8 cellular contexts compared by ENCODE assay signal in the genomic region with DNA sequence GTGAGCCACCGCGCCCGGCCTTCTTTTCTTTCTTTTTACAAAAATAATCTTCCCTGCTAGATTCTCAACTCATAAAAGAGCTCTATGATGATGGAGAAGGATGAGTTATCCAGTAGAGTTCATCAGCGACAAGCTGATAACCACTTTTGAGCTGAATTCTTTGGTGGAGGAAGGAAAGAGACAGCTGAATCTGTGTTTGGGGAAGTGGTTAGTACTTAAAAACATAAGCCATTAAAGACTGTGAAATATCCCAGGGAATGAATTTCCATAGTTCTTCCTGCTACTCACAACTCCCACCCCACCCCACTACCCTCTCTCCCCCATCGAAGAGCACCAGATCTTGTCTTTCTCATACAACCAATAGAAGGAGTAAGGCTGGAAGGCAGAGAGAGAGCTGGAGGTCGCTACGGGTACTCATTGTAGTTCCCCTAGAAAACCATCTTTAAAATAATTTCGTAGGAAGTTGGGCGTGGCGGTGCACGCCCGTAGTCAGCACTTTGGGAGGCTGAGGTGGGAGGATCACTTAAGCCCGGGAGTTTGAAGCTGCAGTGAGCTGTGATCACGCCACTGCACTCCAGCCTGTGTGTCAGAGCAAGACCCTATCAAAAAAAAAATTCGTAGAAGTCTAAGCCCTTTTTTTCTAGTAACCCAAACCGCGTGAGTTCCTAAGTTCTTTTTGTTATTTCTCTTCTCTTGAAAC. TPM values are rescaled to one million over a fixed set of nuclear protein-coding genes. Genes with fewer than 3 reads are reported as not detected.
A peak's percentile ranks its signal among the peaks of the same experiment; 100 is the strongest.
DNase-seq lines count a peak whose midpoint lies in the region; ATAC-seq, FAIRE-seq and TF ChIP-seq lines count a peak whose summit lies in the region.

No MANE protein-coding gene starts in this region.

- no peak for FAIRE-seq in HTR-8/SVneo (lab: Jason Lieb, UNC)

- no peaks in the 10 kb centered on the region for H3F3A ChIP-seq in DOHH2 (ENCODE audit: control insufficient read depth, insufficient read depth)

- intact Hi-C loops in right cardiac atrium (cut with DNase I), result no loop called here

- TF ChIP-seq CTCF in DOHH2 (IDR thresholded peaks at IDR 0.05; ENCODE audit: low read depth, low read length, poor library complexity, severe bottlenecking), result no peak
- no peak for TF ChIP-seq CTCF in omental fat pad (IDR thresholded peaks at IDR 0.05)

- H3K9me3 ChIP-seq in DOHH2 (ENCODE audit: control insufficient read depth, insufficient read depth, low read length), result no peaks in the 10 kb centered on the region
- H3K9me3 ChIP-seq in HUES48 (ENCODE audit: control insufficient read depth, insufficient read depth, low read length), result no peaks in the 10 kb centered on the region
- H3K9me3 ChIP-seq in right cardiac atrium (ENCODE audit: control insufficient read depth, low read length), result no peaks in the 10 kb centered on the region

- H4K20me1 ChIP-seq in DOHH2 (ENCODE audit: control insufficient read depth, insufficient read depth, low read depth, low read length), result 0 out of 2 replicates have a peak, but pooled peaks cover 8% of the 10 kb centered on the region

- H3K4me3 ChIP-seq in DOHH2 (ENCODE audit: low read length) (peak overlapping the region; percentile 87), HUES48 (ENCODE audit: low read depth, low read length) (peak overlapping the region; percentile 97), right cardiac atrium (ENCODE audit: low read length) (peak overlapping the region; percentile 49)

- H3K9me2 ChIP-seq in DOHH2 (replicated peaks; ENCODE audit: control insufficient read depth, low read length), result no peaks in the 10 kb centered on the region

- peak overlapping the region; percentile 76 for H3K4me2 ChIP-seq in DOHH2 (ENCODE audit: low read length)

- H3K27me3 ChIP-seq in DOHH2 (ENCODE audit: control insufficient read depth, low read length) (no peaks in the 10 kb centered on the region), HUES48 (ENCODE audit: control insufficient read depth, insufficient read depth, low read length) (no peaks in the 10 kb centered on the region), right cardiac atrium (ENCODE audit: control insufficient read depth, insufficient read depth) (no peaks in the 10 kb centered on the region)

- peak; percentile 24 for DNase-seq in activated CD8-positive, alpha-beta memory T cell treated with anti-CD3 and anti-CD28 coated beads, Interleukin-2, amount 50 U/mL, for 4 hours
- DNase-seq in right cardiac atrium (peak in 1 of 3 donors; percentile 64), omental fat pad (ENCODE audit: low spot score) (no peak), HTR-8/SVneo (ENCODE audit: insufficient read length, low spot score) (no peak)
- peak; percentile 49 for DNase-seq in stimulated activated CD4-positive, alpha-beta T cell treated with anti-CD3 and anti-CD28 coated beads, Interleukin-1b, Interleukin-23, amount 100 ng/mL, for 48 hours

- H3K36me3 ChIP-seq in DOHH2 (ENCODE audit: control insufficient read depth, low read length), result peaks cover 39% of the 10 kb centered on the region
- H3K36me3 ChIP-seq in HUES48 (ENCODE audit: control insufficient read depth, insufficient read depth, low read length), result peaks cover 27% of the 10 kb centered on the region

- peaks cover 42% of the 10 kb centered on the region for H3K79me2 ChIP-seq in DOHH2 (ENCODE audit: control insufficient read depth, low read length)

- H3K27ac ChIP-seq in DOHH2 (ENCODE audit: low read depth, low read length) (0 out of 2 replicates have a peak overlapping the region, but pooled peaks have one; percentile 12), HUES48 (ENCODE audit: low read depth, low read length) (no peak overlapping the region), right cardiac atrium (ENCODE audit: low read length) (no peak overlapping the region)

- H3K4me1 ChIP-seq in DOHH2 (ENCODE audit: control insufficient read depth, low read length) (peaks cover 30% of the 10 kb centered on the region), HUES48 (ENCODE audit: control insufficient read depth, insufficient read depth, low read length) (peaks cover 4% of the 10 kb centered on the region; the same call in 1 of the 2 replicates), right cardiac atrium (ENCODE audit: control insufficient read depth, insufficient read depth, low read length) (no peaks in the 10 kb centered on the region)

- WGBS in right cardiac atrium, result 45% methylated on average over 17 of the region's 17 CpGs

- H3K9ac ChIP-seq in HUES48 (ENCODE audit: low read depth, low read length), result no peak overlapping the region

- peak in 1 of 2 donors; percentile 64 for ATAC-seq in right cardiac atrium
- no peak for ATAC-seq in HG03457 (IDR thresholded peaks at IDR 0.05; ENCODE audit: unreplicated experiment)
- no peak for ATAC-seq in omental fat pad (ENCODE audit: low FRiP score)

RNA-seq across cellular contexts. Expression of a gene that starts 0.6 kb away (rescaled TPM):
- 1 to 10 TPM in 1 of 4 donors, under 1 TPM in 3; 0.23 to 1.2 (median 0.40) TPM for total RNA-seq in right cardiac atrium
- 0.11 TPM for polyA plus RNA-seq in right cardiac atrium
- total RNA-seq in omental fat pad, result 1 to 10 TPM in 1 of 4 donors, under 1 TPM in 3; 0.63 to 2.0 (median 0.90) TPM

RNA-seq across cellular contexts. Expression of a gene that starts 27.9 kb away (rescaled TPM):
- 100 to 1,000 TPM; 355 to 443 (median 395) TPM for total RNA-seq in right cardiac atrium
- 764 TPM for polyA plus RNA-seq in right cardiac atrium
- 100 to 1,000 TPM; 527 to 674 (median 592) TPM for total RNA-seq in omental fat pad

RNA-seq across cellular contexts. Expression of a gene that starts 32.0 kb away (rescaled TPM):
- total RNA-seq in right cardiac atrium, result 10 to 100 TPM; 28.9 to 44.3 (median 38.1) TPM
- polyA plus RNA-seq in right cardiac atrium, result 37.3 TPM
- total RNA-seq in omental fat pad, result 10 to 100 TPM; 33.9 to 42.6 (median 35.7) TPM

RNA-seq across cellular contexts. Expression of a gene that starts 35.5 kb away (rescaled TPM):
- 10 to 100 TPM; 11.7 to 26.2 (median 23.4) TPM for total RNA-seq in right cardiac atrium
- polyA plus RNA-seq in right cardiac atrium, result 10.5 TPM
- total RNA-seq in omental fat pad, result 10 to 100 TPM in 3 of 4 donors, 1 to 10 TPM in 1; 4.3 to 23.5 (median 13.2) TPM

RNA-seq across cellular contexts. Expression of a gene that starts 54.0 kb away (rescaled TPM):
- 10 to 100 TPM; 30.5 to 48.9 (median 40.0) TPM for total RNA-seq in right cardiac atrium
- 31.3 TPM for polyA plus RNA-seq in right cardiac atrium
- 10 to 100 TPM; 28.7 to 43.2 (median 38.6) TPM for total RNA-seq in omental fat pad

Comparison
In these comparisons a context has a peak if more than half of its experiments do, and no peak if none do; other contexts are left out.
1. DNase-seq: peak in activated CD8-positive, alpha-beta memory T cell treated with anti-CD3 and anti-CD28 coated beads, Interleukin-2, amount 50 U/mL, for 4 hours (single experiment) and stimulated activated CD4-positive, alpha-beta T cell treated with anti-CD3 and anti-CD28 coated beads, Interleukin-1b, Interleukin-23, amount 100 ng/mL, for 48 hours (single experiment); none in omental fat pad (single experiment) and HTR-8/SVneo (single experiment).
2. Peak in every context shown above with its lines, with median percentiles within 50 percentile points of each other: H3K4me3 ChIP-seq.